8 cellular contexts compared by ENCODE assay signal in the genomic region with DNA sequence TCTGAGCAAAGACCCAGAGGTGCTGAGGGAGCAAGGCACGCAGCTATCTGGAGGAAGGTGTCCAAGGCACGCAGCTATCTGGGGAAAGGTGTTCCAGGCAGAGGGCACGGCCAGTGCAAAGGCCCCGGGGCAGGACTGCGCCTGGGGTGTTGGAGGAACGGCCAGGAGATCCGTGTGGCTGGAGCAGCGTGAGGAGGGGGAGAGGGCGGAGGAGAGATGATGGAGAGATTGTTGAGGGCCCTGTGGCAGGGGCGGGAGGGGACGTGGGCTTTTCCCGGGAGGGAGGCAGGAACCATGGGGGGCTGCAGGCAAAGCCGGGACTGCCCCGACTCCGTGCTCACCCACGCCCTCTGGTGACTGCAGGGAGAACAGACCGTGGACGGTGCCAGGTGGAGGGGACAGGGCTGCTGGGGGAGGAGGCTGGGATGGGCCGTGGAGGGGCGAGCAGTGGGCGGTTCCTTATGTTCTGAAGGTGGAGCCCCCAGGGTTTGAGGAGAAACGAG. TPM values are rescaled to one million over a fixed set of nuclear protein-coding genes. Genes with fewer than 3 reads are reported as not detected.
DNase-seq lines count a peak whose midpoint lies in the region; ATAC-seq and TF ChIP-seq lines count a peak whose summit lies in the region.

No MANE protein-coding gene starts in this region.

- no peaks in the 10 kb centered on the region for H3K36me3 ChIP-seq in RWPE2 (ENCODE audit: low read depth)
- peaks cover 15% of the 10 kb centered on the region for H3K36me3 ChIP-seq in right atrium auricular region

- H3K27me3 ChIP-seq in RWPE2 (ENCODE audit: insufficient read depth, poor library complexity, severe bottlenecking): no peaks in the 10 kb centered on the region
- no peaks in the 10 kb centered on the region for H3K27me3 ChIP-seq in right atrium auricular region

- ATAC-seq in RWPE2 (ENCODE audit: low read depth) (peak; percentile 41; the same call in 1 of the 3 replicates), HG02588 (IDR thresholded peaks at IDR 0.05; ENCODE audit: unreplicated experiment) (no peak)

- peak; percentile 26 for TF ChIP-seq CTCF in RWPE2 (IDR thresholded peaks at IDR 0.05; ENCODE audit: poor library complexity, severe bottlenecking)
- TF ChIP-seq CTCF in right atrium auricular region (IDR thresholded peaks at IDR 0.05): peak; percentile 32 to 64

- H3K9me3 ChIP-seq in RWPE2 (ENCODE audit: severe bottlenecking) (no peaks in the 10 kb centered on the region), right atrium auricular region (no peaks in the 10 kb centered on the region)

- no peaks in the 10 kb centered on the region for H3K4me1 ChIP-seq in RWPE2 (ENCODE audit: insufficient read depth, poor library complexity, severe bottlenecking)
- H3K4me1 ChIP-seq in right atrium auricular region: no peaks in the 10 kb centered on the region

- H3K4me3 ChIP-seq in RWPE2 (ENCODE audit: severe bottlenecking) (no peak overlapping the region), right atrium auricular region (no peak overlapping the region)

- DNase-seq in NCI-H748 (lab: John Stamatoyannopoulos, UW; ENCODE audit: unreplicated experiment) (peak; percentile 25), NCI-H748 treated with DMSO at 0.1 percent for 48 hours (lab: John Stamatoyannopoulos, UW) (no peak), RWPE2 (ENCODE audit: low spot score) (peak; percentile 51), right atrium auricular region (ENCODE audit: low spot score) (no peak), NCI-H524 treated with DMSO at 0.1 percent for 48 hours (lab: John Stamatoyannopoulos, UW) (no peak)
- DNase-seq in activated naive CD4-positive, alpha-beta T cell treated with Interleukin-2 at 50 U/mL for 16 hours: peak; percentile 63
- DNase-seq in stimulated activated CD4-positive, alpha-beta T cell treated with anti-CD3 and anti-CD28 coated beads, Interleukin-1b, Interleukin-23, amount 100 ng/mL, for 1 hour (ENCODE audit: low read depth in 2 of 2): peak; percentile 21 to 38

- H3K27ac ChIP-seq in RWPE2 (ENCODE audit: poor library complexity, severe bottlenecking) (no peak overlapping the region), right atrium auricular region (no peak overlapping the region)

RNA-seq across cellular contexts. Expression of a gene that starts 13.3 kb away (rescaled TPM):
- total RNA-seq in right atrium auricular region: 1 to 10 TPM in 1 of 2 donors, under 1 TPM in 1; 0.96 to 1.5 TPM

RNA-seq across cellular contexts. Expression of a gene that starts 28.9 kb away (rescaled TPM):
- 10 to 100 TPM; 28.7 to 64.9 TPM for total RNA-seq in right atrium auricular region

RNA-seq across cellular contexts. Expression of a gene that starts 42.4 kb away (rescaled TPM):
- not detected for total RNA-seq in right atrium auricular region

RNA-seq across cellular contexts. Expression of a gene that starts 59.6 kb away (rescaled TPM):
- 10 to 100 TPM; 49.4 to 73.9 TPM for total RNA-seq in right atrium auricular region

Comparison
In these comparisons a context has a peak if more than half of its experiments do, and no peak if none do; other contexts are left out.
1. DNase-seq: peak in NCI-H748 (single experiment), RWPE2 (single experiment), activated naive CD4-positive, alpha-beta T cell treated with Interleukin-2 at 50 U/mL for 16 hours (single experiment) and stimulated activated CD4-positive, alpha-beta T cell treated with anti-CD3 and anti-CD28 coated beads, Interleukin-1b, Interleukin-23, amount 100 ng/mL, for 1 hour (2 of 2); none in NCI-H748 treated with DMSO at 0.1 percent for 48 hours (single experiment), right atrium auricular region (single experiment) and NCI-H524 treated with DMSO at 0.1 percent for 48 hours (single experiment).